13 cellular contexts compared by ENCODE assay signal in the genomic region with DNA sequence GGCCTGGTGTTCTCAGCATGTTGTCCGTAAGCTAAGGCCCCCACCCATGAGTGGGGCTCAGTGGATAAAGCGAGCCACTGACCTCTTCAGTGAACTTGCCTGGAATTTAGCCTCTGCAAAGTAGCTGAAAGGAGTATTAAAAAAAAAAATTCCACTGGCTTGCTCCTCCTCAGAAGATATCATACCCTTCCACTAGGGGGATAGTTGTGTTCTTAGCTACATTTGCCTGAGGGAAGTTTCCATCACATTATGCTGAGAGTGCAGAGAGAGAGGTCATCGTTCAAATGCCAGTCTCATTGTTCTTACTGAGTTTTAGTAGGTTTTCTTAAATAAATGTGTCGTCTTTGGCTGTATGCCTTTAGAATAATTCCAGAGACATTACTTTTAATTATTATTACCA.
DNase-seq lines count a peak whose midpoint lies in the region; ATAC-seq, FAIRE-seq and TF ChIP-seq lines count a peak whose summit lies in the region.
"Had no signal": no experiment of that assay in that cellular context is flagged by ENCODE, and none has a peak within 500 bp of the region (broad histone marks: within the 10 kb centered on the region; RNA-seq: fewer than 3 reads in every experiment).

No MANE protein-coding gene starts in this region.

- in situ Hi-C loops in GM12878 (cut with MboI) = no loop called here

- FAIRE-seq in GM12878 (lab: Jason Lieb, UNC) = no peak
- FAIRE-seq: small intestine had no signal

- TF ChIP-seq CTCF in GM12878 (IDR thresholded peaks at IDR 0.05 in 2 of 3, conservative IDR thresholded peaks at IDR 0.05 in 1 of 3; ENCODE audit: control insufficient read depth in 2 of 3, extremely low read depth in 1 of 3, insufficient read depth in 1 of 3, low read depth in 3 of 3, low read length in 3 of 3) (peak; percentile 11 to 25 (median 21); a peak in 1 of 6 replicates), psoas muscle (IDR thresholded peaks at IDR 0.05) (peak; percentile 8)

- no peaks in the 10 kb centered on the region for H3K79me2 ChIP-seq in GM12878 (ENCODE audit: control insufficient read depth, insufficient read depth, low read length)

- ATAC-seq in GM12878 (peak; percentile 74), psoas muscle (no peak), HG03159 (IDR thresholded peaks at IDR 0.05; ENCODE audit: unreplicated experiment) (no peak), HG02973 (IDR thresholded peaks at IDR 0.05; ENCODE audit: unreplicated experiment) (no peak)
- ATAC-seq: left ventricle myocardium superior; stimulated activated memory B cell treated with anti-CD40 and anti-IgM and Interleukin-4, amounts not matched to agents 10 μg/mL and 1 μg/mL and 100 μg/mL, for 72 hours had no signal

- H3K9me3 ChIP-seq in GM12878 (replicated peaks; ENCODE audit: control insufficient read depth, insufficient read depth, low read length) = no peaks in the 10 kb centered on the region
- peaks cover 3% of the 10 kb centered on the region for H3K9me3 ChIP-seq in psoas muscle
- H3K9me3 ChIP-seq: HAP-1 had no signal

- H3K27me3 ChIP-seq in GM12878 (replicated peaks in 1 of 2; ENCODE audit: control insufficient read depth in 2 of 2, insufficient read depth in 2 of 2, low read length in 1 of 2) (no peaks in the 10 kb centered on the region), psoas muscle (ENCODE audit: insufficient read depth in 3 of 3, low read length in 2 of 3) (no peaks in the 10 kb centered on the region)

- TF ChIP-seq RAD21 in GM12878 (IDR thresholded peaks at IDR 0.05; ENCODE audit: insufficient read depth, low read depth, low read length) = no peak

- H3K4me2 ChIP-seq in GM12878 (ENCODE audit: control insufficient read depth, insufficient read depth) = no peak overlapping the region

- no peaks in the 10 kb centered on the region for H3K4me1 ChIP-seq in GM12878 (ENCODE audit: control insufficient read depth, insufficient read depth, low read length)
- no peaks in the 10 kb centered on the region for H3K4me1 ChIP-seq in psoas muscle
- H3K4me1 ChIP-seq: HAP-1 had no signal

- POLR2A ChIA-PET in GM12878 (lab: Charles Lee) = no interaction called here

- no peak for TF ChIP-seq EP300 in GM12878 (IDR thresholded peaks at IDR 0.05; ENCODE audit: borderline replicate concordance in 1 of 2, control insufficient read depth in 1 of 2, low read depth in 2 of 2, low read length in 2 of 2)

- 33% methylated on average over 4 of the region's 4 CpGs for WGBS in GM12878 (ENCODE audit: insufficient coverage, insufficient replicate concordance, low lambda C conversion rate, missing lambda C conversion rate)
- WGBS in psoas muscle, 3 donors = 72 to 75% (median 72%) methylated on average over 4 of the region's 4 CpGs

- SMC1A ChIA-PET in GM12878 (lab: Charles Lee; ENCODE audit: uncharacterized antibody, unreplicated experiment) = no interaction called here

- intact Hi-C loops in GM12878 (cut with micrococcal nuclease; ENCODE audit: unreplicated experiment) (no loop called here), psoas muscle (cut with DNase I) (no loop called here)

- H3K36me3 ChIP-seq in GM12878 (ENCODE audit: control insufficient read depth in 2 of 2, insufficient read depth in 2 of 2, low read length in 1 of 2) (no peaks in the 10 kb centered on the region), psoas muscle (ENCODE audit: insufficient read depth in 1 of 2, low read depth in 1 of 2) (no peaks in the 10 kb centered on the region)
- H3K36me3 ChIP-seq: HAP-1 had no signal

- CTCF ChIA-PET in GM12878 (lab: Yijun Ruan, JAX) = no interaction called here

- H3K27ac ChIP-seq in GM12878 (ENCODE audit: control insufficient read depth, insufficient read depth) = no peak overlapping the region
- no peak overlapping the region for H3K27ac ChIP-seq in psoas muscle

- H2AFZ ChIP-seq in GM12878 (ENCODE audit: control insufficient read depth, low read depth, low read length) = no peak overlapping the region

- no peaks in the 10 kb centered on the region for H4K20me1 ChIP-seq in GM12878 (ENCODE audit: control insufficient read depth, insufficient read depth)

- peak; percentile 33 for DNase-seq in NCI-H82 (lab: John Stamatoyannopoulos, UW)
- no peak for DNase-seq in NCI-H82 treated with DMSO at 0.1 percent for 48 hours (lab: John Stamatoyannopoulos, UW; ENCODE audit: unreplicated experiment)
- peak; percentile 37 for DNase-seq in M059J (ENCODE audit: low read depth)
- DNase-seq in GM12878 (ENCODE audit: low read depth, low spot score) = no peak
- DNase-seq in psoas muscle = no peak
- no peak for DNase-seq in hepatic stellate cell (ENCODE audit: low spot score)
- DNase-seq: left ventricle myocardium superior, NCI-H446 treated with DMSO at 0.1 percent for 48 hours, small intestine had no signal

- RAD21 ChIA-PET in GM12878 (lab: Charles Lee; ENCODE audit: unreplicated experiment) = no interaction called here

- H3K4me3 ChIP-seq in GM12878 (no peak overlapping the region), psoas muscle (no peak overlapping the region)
- H3K4me3 ChIP-seq: HAP-1 had no signal

- TF ChIP-seq POLR2A in GM12878 (IDR thresholded peaks at IDR 0.05; ENCODE audit: low read depth, low read length) = no peak

- no TSS peak for BruUV-seq in GM12878 (replicated peaks; lab: Mats Ljungman, UMichigan)

- no peak overlapping the region for H3K9ac ChIP-seq in GM12878 (ENCODE audit: control insufficient read depth, insufficient read depth, low read length)

TF ChIP-seq in GM12878, 131 proteins besides CTCF, POLR2A, EP300 and RAD21:
- TF ChIP-seq ZZZ3 (IDR thresholded peaks at IDR 0.05; ENCODE audit: control insufficient read depth, insufficient read length, low read depth) (no peak), YY1 (IDR thresholded peaks at IDR 0.05; ENCODE audit: low read depth, low read length) (no peak), CREM (IDR thresholded peaks at IDR 0.05; ENCODE audit: low read depth) (no peak), FOS (IDR thresholded peaks at IDR 0.05; ENCODE audit: borderline replicate concordance, extremely low read depth, insufficient read length) (no peak), CEBPB (IDR thresholded peaks at IDR 0.05; ENCODE audit: borderline replicate concordance in 1 of 2, low read depth in 2 of 2, low read length in 2 of 2) (no peak), GABPA (IDR thresholded peaks at IDR 0.05; ENCODE audit: low read depth) (no peak), NBN (IDR thresholded peaks at IDR 0.05) (no peak), RAD51 (IDR thresholded peaks at IDR 0.05) (no peak), TAF1 (IDR thresholded peaks at IDR 0.05; ENCODE audit: borderline replicate concordance, low read depth, low read length) (no peak), IKZF1 (conservative IDR thresholded peaks at IDR 0.05) (no peak)
- TF ChIP-seq, protein P1, sequence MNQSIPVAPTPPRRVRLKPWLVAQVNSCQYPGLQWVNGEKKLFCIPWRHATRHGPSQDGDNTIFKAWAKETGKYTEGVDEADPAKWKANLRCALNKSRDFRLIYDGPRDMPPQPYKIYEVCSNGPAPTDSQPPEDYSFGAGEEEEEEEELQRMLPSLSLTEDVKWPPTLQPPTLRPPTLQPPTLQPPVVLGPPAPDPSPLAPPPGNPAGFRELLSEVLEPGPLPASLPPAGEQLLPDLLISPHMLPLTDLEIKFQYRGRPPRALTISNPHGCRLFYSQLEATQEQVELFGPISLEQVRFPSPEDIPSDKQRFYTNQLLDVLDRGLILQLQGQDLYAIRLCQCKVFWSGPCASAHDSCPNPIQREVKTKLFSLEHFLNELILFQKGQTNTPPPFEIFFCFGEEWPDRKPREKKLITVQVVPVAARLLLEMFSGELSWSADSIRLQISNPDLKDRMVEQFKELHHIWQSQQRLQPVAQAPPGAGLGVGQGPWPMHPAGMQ (IDR thresholded peaks at IDR 0.05; ENCODE audit: borderline replicate concordance) = no peak

Comparison
In these comparisons a context has a peak if more than half of its experiments do, and no peak if none do; other contexts are left out.
1. DNase-seq: peak in NCI-H82 (single experiment) and M059J (single experiment); none in NCI-H82 treated with DMSO at 0.1 percent for 48 hours (single experiment), GM12878 (single experiment), psoas muscle (0 of 2) and hepatic stellate cell (single experiment).